25 cellular contexts compared by ENCODE assay signal in the genomic region with DNA sequence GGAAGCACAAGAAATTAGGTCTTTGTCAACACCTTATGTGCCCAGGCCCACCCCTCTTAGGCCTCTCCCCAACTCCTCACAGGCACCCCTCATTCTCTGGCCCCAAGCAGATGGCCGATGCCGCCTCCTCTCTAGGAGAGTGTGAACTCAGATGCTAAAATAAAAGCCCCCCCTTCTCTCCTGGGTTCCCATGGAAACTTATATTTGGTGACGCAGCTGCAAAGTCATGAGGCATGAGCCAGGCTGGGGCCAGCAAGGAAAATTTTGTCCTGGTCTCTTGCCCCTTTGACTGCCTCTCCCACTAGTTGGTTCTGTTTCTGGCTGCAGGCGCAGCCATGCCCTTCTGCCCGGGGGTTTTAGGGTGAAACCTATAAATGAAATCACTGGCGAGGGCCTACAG. TPM values are rescaled to one million over a fixed set of nuclear protein-coding genes. Genes with fewer than 3 reads are reported as not detected.
A peak's percentile ranks its signal among the peaks of the same experiment; 100 is the strongest.
DNase-seq lines count a peak whose midpoint lies in the region; ATAC-seq, FAIRE-seq and TF ChIP-seq lines count a peak whose summit lies in the region.
"Had no signal": no experiment of that assay in that cellular context is flagged by ENCODE, and none has a peak within 500 bp of the region (broad histone marks: within the 10 kb centered on the region; RNA-seq: fewer than 3 reads in every experiment).

No MANE protein-coding gene starts in this region.

- H4K20me1 ChIP-seq in H9 (ENCODE audit: control insufficient read depth, insufficient read depth, insufficient read length), result no peaks in the 10 kb centered on the region
- H4K20me1 ChIP-seq in K562 (replicated peaks; ENCODE audit: control insufficient read depth, insufficient read depth, low read length), result 0 out of 2 replicates have a peak, but pooled peaks cover 11% of the 10 kb centered on the region
- H4K20me1 ChIP-seq in Karpas-422 (ENCODE audit: insufficient read depth, low read depth, low read length), result no peaks in the 10 kb centered on the region; the same call in 1 of the 2 replicates

- no peak for TF ChIP-seq POLR2A in K562 (conservative IDR thresholded peaks at IDR 0.05)
- no peak for TF ChIP-seq POLR2A in uterus (IDR thresholded peaks at IDR 0.05)
- no peak for TF ChIP-seq POLR2A in breast epithelium (IDR thresholded peaks at IDR 0.05)

- POLR2A ChIA-PET in K562 (lab: Yijun Ruan, JAX), result interaction anchor here (0.6 kb wide), 1 partner anchor 61 kb away, joined by 3 read pairs; no protein-coding TSS in a partner anchor

- H2BK120ac ChIP-seq in H9 (ENCODE audit: low read depth, low read length, poor library complexity, severe bottlenecking), result no peak overlapping the region

- no peaks in the 10 kb centered on the region for H3K23me2 ChIP-seq in H9 (ENCODE audit: insufficient read length, low read depth, low read length, poor library complexity, severe bottlenecking)

- H3K27ac ChIP-seq in H9 (ENCODE audit: insufficient read length, low read depth, low read length), result no peak overlapping the region
- H3K27ac ChIP-seq in K562 (ENCODE audit: extremely low read depth, low read depth, low read length), result no peak overlapping the region
- peak overlapping the region; percentile 52 for H3K27ac ChIP-seq in layer of hippocampus (ENCODE audit: low read depth, low read length)
- peak overlapping the region; percentile 34 to 37 for H3K27ac ChIP-seq in uterus
- H3K27ac ChIP-seq in Karpas-422 (ENCODE audit: low read length), result no peak overlapping the region
- H3K27ac ChIP-seq in breast epithelium, result no peak overlapping the region
- H3K27ac ChIP-seq: left ventricle myocardium inferior, ovary, SK-N-MC, thyroid gland had no signal

- peaks cover 92% of the 10 kb centered on the region; the same call in 2 of the 3 replicates for H3K36me3 ChIP-seq in K562 (ENCODE audit: control insufficient read depth, insufficient read depth, low read length)
- H3K36me3 ChIP-seq in uterus, result no peaks in the 10 kb centered on the region
- H3K36me3 ChIP-seq in Karpas-422 (ENCODE audit: insufficient read depth, low read length), result peaks cover under 1% of the 10 kb centered on the region; the same call in 1 of the 2 replicates
- H3K36me3 ChIP-seq in breast epithelium, result peaks cover 28% of the 10 kb centered on the region
- H3K36me3 ChIP-seq: ovary had no signal

- peaks cover 26 to 62% (median 59%) of the 10 kb centered on the region in 3 experiments; a peak in 6 of 7 replicates for H3K36me3 Mint-ChIP-seq in H9 (ENCODE audit: insufficient read depth in 1 of 3, low read depth in 3 of 3)

- peak; percentile 16; the same call in 1 of the 3 replicates for ATAC-seq in K562
- ATAC-seq: esophagus mucosa; naive thymus-derived CD8-positive, alpha-beta T cell had no signal

- no peak overlapping the region for H4K5ac ChIP-seq in H9 (ENCODE audit: insufficient read length, low read depth, low read length)

- BruUV-seq in K562 (replicated peaks; lab: Mats Ljungman, UMichigan), result no TSS peak

- TF ChIP-seq RAD21 in K562 (CRISPR knock-in tag; conservative IDR thresholded peaks at IDR 0.05 in 1 of 2, IDR thresholded peaks at IDR 0.05 in 1 of 2), result no peak

- H2AFZ ChIP-seq in H9 (ENCODE audit: low read length) (no peak overlapping the region), K562 (ENCODE audit: low read depth, low read length) (no peak overlapping the region), Karpas-422 (ENCODE audit: low read length) (no peak overlapping the region)

- no peaks in the 10 kb centered on the region for H3K79me1 ChIP-seq in H9 (ENCODE audit: insufficient read depth, low read depth, low read length, poor library complexity, severe bottlenecking)

- no CpG with 5 or more reads among the region's 6 CpGs for WGBS in H9 (ENCODE audit: extremely low coverage, insufficient read length, low lambda C conversion rate)
- 89% methylated on average over 6 of the region's 6 CpGs for WGBS in K562 (ENCODE audit: insufficient coverage, low coverage, missing lambda C conversion rate)

- H4K8ac ChIP-seq in H9 (replicated peaks; ENCODE audit: insufficient read length, low read depth, low read length), result no peak overlapping the region

- 0 out of 5 replicates have a peak overlapping the region, but pooled peaks of 1 of the 2 experiments have one; percentile 2 for H3K4me3 Mint-ChIP-seq in H9
- H3K4me3 Mint-ChIP-seq: activated naive CD8-positive, alpha-beta T cell treated with anti-CD3 and anti-CD28 coated beads, Interleukin-2, amount 10 ng/mL, durations not matched to agents 7 days and 5 days; immature natural killer cell; naive thymus-derived CD8-positive, alpha-beta T cell had no signal

- no peak for TF ChIP-seq EP300 in K562 (IDR thresholded peaks at IDR 0.05; ENCODE audit: low read length)

- no peaks in the 10 kb centered on the region for H3K9me1 ChIP-seq in K562 (ENCODE audit: control insufficient read depth, insufficient read depth, low read length)

- H3K27me3 Mint-ChIP-seq in H9 (ENCODE audit: low read depth), result no peaks in the 10 kb centered on the region
- H3K27me3 Mint-ChIP-seq: activated naive CD8-positive, alpha-beta T cell treated with anti-CD3 and anti-CD28 coated beads, Interleukin-2, amount 10 ng/mL, durations not matched to agents 7 days and 5 days; naive thymus-derived CD8-positive, alpha-beta T cell had no signal

- H3K4me1 Mint-ChIP-seq in H9, result peaks cover 18 to 54% of the 10 kb centered on the region in 2 experiments

- H2AK5ac ChIP-seq in H9 (ENCODE audit: insufficient read length, low read length), result no peak overlapping the region

- no peak overlapping the region for H3K18ac ChIP-seq in H9 (ENCODE audit: insufficient read length, low read depth, low read length)

- no peaks in the 10 kb centered on the region for H3K9me3 ChIP-seq in H9 (ENCODE audit: control insufficient read depth, low read depth, low read length)
- H3K9me3 ChIP-seq in K562 (replicated peaks; ENCODE audit: control insufficient read depth, insufficient read depth, low read depth, low read length), result no peaks in the 10 kb centered on the region
- H3K9me3 ChIP-seq in uterus, result no peaks in the 10 kb centered on the region
- no peaks in the 10 kb centered on the region for H3K9me3 ChIP-seq in Karpas-422 (ENCODE audit: low read length)
- H3K9me3 ChIP-seq in breast epithelium, result no peaks in the 10 kb centered on the region
- H3K9me3 ChIP-seq: left ventricle myocardium inferior, ovary, thyroid gland had no signal

- no peak overlapping the region for H2BK20ac ChIP-seq in H9 (ENCODE audit: low read depth, low read length, poor library complexity, severe bottlenecking)

- H3K4ac ChIP-seq in H9 (ENCODE audit: low read depth, low read length), result no peak overlapping the region

- no peaks in the 10 kb centered on the region for H3K9me2 ChIP-seq in Karpas-422 (replicated peaks; ENCODE audit: insufficient read depth, low read length)

- in situ Hi-C loops in K562 (cut with MboI), result no loop called here

- FAIRE-seq in K562 (lab: Jason Lieb, UNC), result no peak
- FAIRE-seq: frontal cortex had no signal

- no peak overlapping the region for H3K23ac ChIP-seq in H9 (ENCODE audit: insufficient read length, low read depth, low read length)

- no peaks in the 10 kb centered on the region for H3K27me3 ChIP-seq in H9 (ENCODE audit: insufficient read depth, low read length)
- no peaks in the 10 kb centered on the region for H3K27me3 ChIP-seq in K562 (ENCODE audit: control insufficient read depth in 2 of 2, insufficient read depth in 2 of 2, low read length in 2 of 2)
- no peaks in the 10 kb centered on the region for H3K27me3 ChIP-seq in layer of hippocampus (ENCODE audit: control insufficient read depth, insufficient read depth, low read length)
- no peaks in the 10 kb centered on the region for H3K27me3 ChIP-seq in uterus
- H3K27me3 ChIP-seq in Karpas-422 (ENCODE audit: low read length), result no peaks in the 10 kb centered on the region
- H3K27me3 ChIP-seq in breast epithelium, result no peaks in the 10 kb centered on the region
- H3K27me3 ChIP-seq: ovary, thyroid gland had no signal

- H2BK12ac ChIP-seq in H9 (ENCODE audit: insufficient read length, low read depth, low read length), result no peak overlapping the region

- no peak overlapping the region for H3K56ac ChIP-seq in H9 (ENCODE audit: insufficient read length, low read depth, low read length)

- H3K14ac ChIP-seq in H9 (ENCODE audit: insufficient read depth, low read length), result no peak overlapping the region

- DNase-seq in H9 (no peak), K562 (ENCODE audit: extremely low read depth in 1 of 4, low spot score in 3 of 4) (no peak), uterus (no peak), Karpas-422 (no peak), NCI-H226 (no peak), breast epithelium (ENCODE audit: low spot score in 2 of 2) (no peak)
- DNase-seq: activated CD8-positive, alpha-beta memory T cell treated with anti-CD3 and anti-CD28 coated beads, Interleukin-2, amount 50 U/mL, for 4 hours; activated naive CD8-positive, alpha-beta T cell treated with anti-CD3 and anti-CD28 coated beads, Interleukin-2, amount 10 ng/mL, durations not matched to agents 7 days and 5 days; effector memory CD4-positive, alpha-beta T cell; GF-D8; hippocampal formation; immature natural killer cell; left ventricle myocardium inferior; naive thymus-derived CD8-positive, alpha-beta T cell; NCI-H1048; NCI-H187 treated with DMSO at 0.1 percent for 48 hours; NCI-H748 treated with DMSO at 0.1 percent for 48 hours; ovary; stimulated activated naive CD4-positive, alpha-beta T cell; thyroid gland had no signal

- H3T11ph ChIP-seq in H9 (ENCODE audit: low read length), result no peak overlapping the region

- CTCF ChIA-PET in K562 (lab: Yijun Ruan, JAX; ENCODE audit: low intra/inter-chr PET ratio), result interaction anchor here (2.2 kb wide), 1 partner anchor 68 kb away, joined by 13 read pairs; no protein-coding TSS in a partner anchor

- no peaks in the 10 kb centered on the region for H3K9me3 Mint-ChIP-seq in H9
- H3K9me3 Mint-ChIP-seq: activated naive CD8-positive, alpha-beta T cell treated with anti-CD3 and anti-CD28 coated beads, Interleukin-2, amount 10 ng/mL, durations not matched to agents 7 days and 5 days; activated T-helper 2 cell treated with anti-CD3 and anti-CD28 coated beads, Interferon-gamma antibody, Interleukin-2, Interleukin-4, amounts not matched to agents 10 μg/mL and 5 μg/mL and 100 μg/mL, durations not matched to agents 14 hours and 24 hours and 36 hours; naive thymus-derived CD8-positive, alpha-beta T cell had no signal

- no peak overlapping the region for H4K91ac ChIP-seq in H9 (ENCODE audit: insufficient read length, low read depth, low read length)

- no peak overlapping the region for H2BK15ac ChIP-seq in H9 (ENCODE audit: low read depth, low read length)

- H3K27ac Mint-ChIP-seq in H9, result peak overlapping the region; percentile 34 to 90 (median 52); a peak in 4 of 7 replicates
- H3K27ac Mint-ChIP-seq: activated naive CD8-positive, alpha-beta T cell treated with anti-CD3 and anti-CD28 coated beads, Interleukin-2, amount 10 ng/mL, durations not matched to agents 7 days and 5 days; activated T-helper 2 cell treated with anti-CD3 and anti-CD28 coated beads, Interferon-gamma antibody, Interleukin-2, Interleukin-4, amounts not matched to agents 10 μg/mL and 5 μg/mL and 100 μg/mL, durations not matched to agents 14 hours and 24 hours and 36 hours had no signal

- H3K4me2 ChIP-seq in H9 (ENCODE audit: insufficient read depth, insufficient read length, low read length) (no peak overlapping the region), K562 (ENCODE audit: insufficient read depth, low read length) (no peak overlapping the region), Karpas-422 (ENCODE audit: low read depth, low read length, poor library complexity, severe bottlenecking) (no peak overlapping the region)

- TF ChIP-seq CTCF in H9 (conservative IDR thresholded peaks at IDR 0.05) (no peak), K562 (IDR thresholded peaks at IDR 0.05 in 2 of 3, conservative IDR thresholded peaks at IDR 0.05 in 1 of 3; ENCODE audit: insufficient read depth in 2 of 3, low read depth in 1 of 3, low read length in 3 of 3) (no peak), uterus (IDR thresholded peaks at IDR 0.05) (no peak), breast epithelium (IDR thresholded peaks at IDR 0.05) (no peak)

- no peaks in the 10 kb centered on the region; the same call in 1 of the 2 replicates for H3K4me1 ChIP-seq in H9 (ENCODE audit: insufficient read depth, low read length)
- peaks cover 0 to 35% of the 10 kb centered on the region in 2 experiments; a peak in 2 of 5 replicates for H3K4me1 ChIP-seq in K562 (replicated peaks in 1 of 2; ENCODE audit: control insufficient read depth in 2 of 2, insufficient read depth in 2 of 2, low read length in 2 of 2)
- H3K4me1 ChIP-seq in uterus, result peaks cover 5 to 20% of the 10 kb centered on the region in 2 donors
- H3K4me1 ChIP-seq in Karpas-422 (ENCODE audit: low read length), result no peaks in the 10 kb centered on the region
- H3K4me1 ChIP-seq in breast epithelium, result no peaks in the 10 kb centered on the region

- H2BK5ac ChIP-seq in H9 (ENCODE audit: insufficient read length, low read length), result no peak overlapping the region

- H3K9ac ChIP-seq in H9 (ENCODE audit: extremely low read depth, insufficient read length, low read length), result no peak overlapping the region
- H3K9ac ChIP-seq in K562 (ENCODE audit: insufficient read depth in 1 of 2, low read depth in 2 of 2, low read length in 2 of 2), result no peak overlapping the region
- H3K9ac ChIP-seq in Karpas-422 (ENCODE audit: low read length), result no peak overlapping the region

- H3K4me3 ChIP-seq in K562 (no peak overlapping the region), uterus (no peak overlapping the region), Karpas-422 (ENCODE audit: low read length) (no peak overlapping the region), breast epithelium (no peak overlapping the region)
- H3K4me3 ChIP-seq: left ventricle myocardium inferior, ovary, SK-N-MC, thyroid gland had no signal

- intact Hi-C loops in K562 (cut with micrococcal nuclease) (no loop called here), uterus (cut with DNase I; ENCODE audit: low total_unique reads) (no loop called here), breast epithelium (cut with DNase I; ENCODE audit: low total_unique reads) (no loop called here)

- H3K79me2 ChIP-seq in H9 (ENCODE audit: insufficient read depth, low read length), result no peaks in the 10 kb centered on the region
- no peaks in the 10 kb centered on the region for H3K79me2 ChIP-seq in K562 (ENCODE audit: control insufficient read depth, insufficient read depth, low read length)
- no peaks in the 10 kb centered on the region for H3K79me2 ChIP-seq in Karpas-422 (ENCODE audit: low read length)

RNA-seq across cellular contexts. Expression of a gene that starts 11.8 kb away (rescaled TPM):
- 117 and 118 TPM in 2 replicates for total RNA-seq in H9 (2021)
- total RNA-seq in K562 (2011; cell fraction: chromatin; rRNA removed; ENCODE audit: low replicate concordance), result 3.6 and 8.3 TPM in 2 replicates
- total RNA-seq in K562 (2011; cell fraction: nucleolus; rRNA removed), result 7.8 and 8.3 TPM in 2 replicates
- total RNA-seq in K562 (2011; cell fraction: nucleoplasm; rRNA removed), result 2.8 and 3.3 TPM in 2 replicates
- total RNA-seq in K562 (2014; rRNA removed), result 3.6 and 3.7 TPM in 2 replicates
- 0.83 and 1.4 TPM in 2 replicates for total RNA-seq in K562 (2014; rRNA removed; fragmentation: Illumina TruSeq; extraction: Trizol)
- total RNA-seq in K562 (2015; rRNA removed; fragmentation: Illumina TruSeq; extraction: Trizol), result 2.2 and 2.4 TPM in 2 replicates
- 5.3 and 6.5 TPM in 2 replicates for total RNA-seq in K562 (2021)
- 2.0 and 4.0 TPM in 2 replicates for polyA plus RNA-seq in K562 (2011; rRNA removed)
- polyA plus RNA-seq in K562 (2011; cell fraction: cytosol; rRNA removed), result 1.9 and 2.8 TPM in 2 replicates
- 8.3 and 8.7 TPM in 2 replicates for polyA plus RNA-seq in K562 (2011; cell fraction: nucleus; rRNA removed)
- 2.8 and 3.3 TPM in 2 replicates for polyA plus RNA-seq in K562 (2012)
- 2.6 and 3.4 TPM in 2 replicates for polyA plus RNA-seq in K562 (2014; fragmentation: Illumina TruSeq; extraction: Trizol)
- under 1 TPM in 1 of 2 experiments, not detected in 1; 0.04 TPM for polyA plus RNA-seq in K562 (2014; fragmentation: Nextera tagmentation; extraction: Ambion mirVana)
- polyA plus RNA-seq in K562 (2014; rRNA removed), result 2.8 and 4.2 TPM in 2 replicates
- 1.6 and 2.9 TPM in 2 replicates for polyA minus RNA-seq in K562 (2011; rRNA and poly(A)+ RNA removed)
- 2.0 and 4.6 TPM in 2 replicates for polyA minus RNA-seq in K562 (2011; cell fraction: cytosol; rRNA and poly(A)+ RNA removed)
- polyA minus RNA-seq in K562 (2011; cell fraction: nucleus; rRNA and poly(A)+ RNA removed), result 1.9 and 2.6 TPM in 2 replicates
- 10 to 100 TPM in 1 of 4 donors, 1 to 10 TPM in 1, not detected in 2; 5.8 to 11.8 TPM for total RNA-seq in uterus
- total RNA-seq in Karpas-422 (2014; rRNA removed; shearing (Covaris generic); ENCODE audit: low replicate concordance), result 2.1 and 2.4 TPM in 2 replicates
- under 1 TPM; 0.16 to 0.33 (median 0.29) TPM for total RNA-seq in breast epithelium
- total RNA-seq: naive thymus-derived CD8-positive, alpha-beta T cell had no signal
- polyA plus RNA-seq: immature natural killer cell had no signal

RNA-seq across cellular contexts. Expression of a gene that starts 33.6 kb away (rescaled TPM):
- total RNA-seq in H9 (2021), result 43.9 and 44.4 TPM in 2 replicates
- total RNA-seq in K562 (2011; cell fraction: chromatin; rRNA removed; ENCODE audit: low replicate concordance), result 108 and 212 TPM in 2 replicates
- 99.7 and 104 TPM in 2 replicates for total RNA-seq in K562 (2011; cell fraction: nucleolus; rRNA removed)
- 94.1 and 96.0 TPM in 2 replicates for total RNA-seq in K562 (2011; cell fraction: nucleoplasm; rRNA removed)
- total RNA-seq in K562 (2014; rRNA removed), result 14.7 and 20.1 TPM in 2 replicates
- 21.2 and 23.1 TPM in 2 replicates for total RNA-seq in K562 (2014; rRNA removed; fragmentation: Illumina TruSeq; extraction: Trizol)
- 26.6 and 27.4 TPM in 2 replicates for total RNA-seq in K562 (2015; rRNA removed; fragmentation: Illumina TruSeq; extraction: Trizol)
- total RNA-seq in K562 (2021), result 33.5 and 35.8 TPM in 2 replicates
- polyA plus RNA-seq in K562 (2011; rRNA removed), result 23.1 and 26.0 TPM in 2 replicates
- polyA plus RNA-seq in K562 (2011; cell fraction: cytosol; rRNA removed), result 19.7 and 21.3 TPM in 2 replicates
- polyA plus RNA-seq in K562 (2011; cell fraction: nucleus; rRNA removed), result 54.7 and 72.6 TPM in 2 replicates
- polyA plus RNA-seq in K562 (2012), result 21.4 and 22.6 TPM in 2 replicates
- 38.7 and 39.0 TPM in 2 replicates for polyA plus RNA-seq in K562 (2014; fragmentation: Illumina TruSeq; extraction: Trizol)
- polyA plus RNA-seq in K562 (2014; fragmentation: Nextera tagmentation; extraction: Ambion mirVana), result 10 to 100 TPM in 1 of 2 experiments, 1 to 10 TPM in 1; 6.2 to 11.0 TPM
- polyA plus RNA-seq in K562 (2014; rRNA removed), result 35.1 and 35.5 TPM in 2 replicates
- polyA minus RNA-seq in K562 (2011; rRNA and poly(A)+ RNA removed), result 15.7 and 16.2 TPM in 2 replicates
- polyA minus RNA-seq in K562 (2011; cell fraction: cytosol; rRNA and poly(A)+ RNA removed), result 7.6 and 10.0 TPM in 2 replicates
- polyA minus RNA-seq in K562 (2011; cell fraction: nucleus; rRNA and poly(A)+ RNA removed), result 16.0 and 23.3 TPM in 2 replicates
- 10 to 100 TPM in 2 of 4 donors, 1 to 10 TPM in 2; 2.1 to 17.8 (median 9.2) TPM for total RNA-seq in uterus
- total RNA-seq in Karpas-422 (2014; rRNA removed; shearing (Covaris generic); ENCODE audit: low replicate concordance), result 19.0 and 19.2 TPM in 2 replicates
- 10 to 100 TPM in 2 of 3 donors, 1 to 10 TPM in 1; 5.9 to 27.4 (median 19.7) TPM for total RNA-seq in breast epithelium

Comparison
In these comparisons a context has a peak if more than half of its experiments do, and no peak if none do; other contexts are left out.
1. H3K27ac ChIP-seq: peak in layer of hippocampus (single experiment) and uterus (2 of 2); none in H9 (single experiment), K562 (single experiment), Karpas-422 (single experiment) and breast epithelium (0 of 2).